12 cellular contexts compared by ENCODE assay signal in genomic region chr22:27278986-27279385, GRCh38.
"Had no signal": no experiment of that assay in that cellular context is flagged by ENCODE, and none has a peak within 500 bp of the region (broad histone marks: within the 10 kb centered on the region; RNA-seq: fewer than 3 reads in every experiment).

No MANE protein-coding gene starts in this region.

- H3K4me1 ChIP-seq: breast epithelium had no signal

- DNase-seq: activated CD4-positive, alpha-beta T cell treated with anti-CD3 and anti-CD28 coated beads, Interleukin-2, amount 50 U/mL, for 1 hour; activated CD8-positive, alpha-beta memory T cell treated with anti-CD3 and anti-CD28 coated beads for 24 hours; activated gamma-delta T cell treated with Interleukin-2 at 50 U/mL for 16 hours; activated naive CD8-positive, alpha-beta T cell treated with anti-CD3 and anti-CD28 coated beads for 36 hours; cerebellar nuclear complex; effector memory CD8-positive, alpha-beta T cell; islet precursor cell; ovary; stimulated activated CD4-positive, alpha-beta T cell treated with anti-CD3 and anti-CD28 coated beads, Interleukin-2, amount 100 ng/mL, for 24 hours had no signal

- H3K27ac ChIP-seq: breast epithelium, epithelial cell of prostate, hepatocyte, ovary had no signal

- H2AFZ ChIP-seq: hepatocyte had no signal

- H3K9me3 ChIP-seq: ovary had no signal

- H3K79me2 ChIP-seq: hepatocyte had no signal

- H3K4me3 ChIP-seq: breast epithelium, hepatocyte, ovary had no signal

- H3K36me3 ChIP-seq: breast epithelium, ovary had no signal

- H3K27me3 ChIP-seq: breast epithelium, hepatocyte, ovary had no signal

- H3K4me2 ChIP-seq: hepatocyte had no signal
